ENCODE assay signal across 28 cellular contexts in genomic region chr19:18489627-18490184, GRCh38. TPM values are rescaled to one million over a fixed set of nuclear protein-coding genes. Genes with fewer than 3 reads are reported as not detected.
DNase-seq lines count a peak whose midpoint lies in the region; ATAC-seq, FAIRE-seq and TF ChIP-seq lines count a peak whose summit lies in the region.
"Had no signal": no experiment of that assay in that cellular context is flagged by ENCODE, and none has a peak within 500 bp of the region (broad histone marks: within the 10 kb centered on the region; RNA-seq: fewer than 3 reads in every experiment).

No MANE protein-coding gene starts in this region.

- H3K36me3 ChIP-seq in GM23338 (ENCODE audit: insufficient read depth), result no peaks in the 10 kb centered on the region
- no peaks in the 10 kb centered on the region for H3K36me3 ChIP-seq in SK-N-SH (replicated peaks in 1 of 2; ENCODE audit: control insufficient read depth in 1 of 2, insufficient read depth in 2 of 2, low read length in 1 of 2)
- H3K36me3 ChIP-seq: brain microvascular endothelial cell, neural progenitor cell, tibial nerve had no signal

- peaks cover 9% of the 10 kb centered on the region for H3K27me3 Mint-ChIP-seq in GM23338 (ENCODE audit: insufficient read depth, low read depth, poor library complexity)
- H3K27me3 Mint-ChIP-seq in natural killer cell treated with Interleukin-12 subunit alpha and Interleukin-12 subunit beta and Interleukin-15 and Interleukin-18, amount 100 ng/mL, for 72 hours, result no peaks in the 10 kb centered on the region
- H3K27me3 Mint-ChIP-seq: activated CD8-positive, alpha-beta T cell treated with anti-CD3 and anti-CD28 coated beads for 36 hours; CD4-positive, alpha-beta memory T cell; stimulated activated naive CD8-positive, alpha-beta T cell treated with anti-CD3 and anti-CD28 coated beads, Interleukin-15, Interleukin-2, amounts not matched to agents 100 ng/mL and 50 ng/mL, for 24 hours had no signal

- H3K9ac ChIP-seq in SK-N-SH, result no peak overlapping the region
- H3K9ac ChIP-seq: neural progenitor cell had no signal

- no peak for DNase-seq in GM23338 (ENCODE audit: low spot score)
- DNase-seq in caudate nucleus (lab: John Stamatoyannopoulos, UW), result no peak
- DNase-seq in natural killer cell treated with Interleukin-12 subunit alpha and Interleukin-12 subunit beta and Interleukin-15 and Interleukin-18, amount 100 ng/mL, for 72 hours (ENCODE audit: low spot score), result no peak
- DNase-seq in SK-N-SH, result no peak
- DNase-seq in frontal cortex (ENCODE audit: low spot score in 2 of 2), result no peak
- DNase-seq: activated CD4-positive, CD25-positive, alpha-beta regulatory T cell; activated CD8-positive, alpha-beta T cell treated with anti-CD3 and anti-CD28 coated beads for 36 hours; activated gamma-delta T cell; activated T-cell treated with anti-CD3 and anti-CD28 coated beads for 4 hours; brain microvascular endothelial cell; CD4-positive, alpha-beta memory T cell; cortex of kidney; DMS153; H9; Karpas-422; mucosa of descending colon; NCI-H1048; NCI-H510A treated with DMSO at 0.1 percent for 48 hours; stimulated activated CD4-positive, alpha-beta T cell treated with anti-CD3 and anti-CD28 coated beads, Interleukin-4, amount 100 ng/mL, for 4 hours; T1000 had no signal

- H3K4me3 ChIP-seq in GM23338, result no peak overlapping the region
- H3K4me3 ChIP-seq in SK-N-SH (ENCODE audit: low read depth in 2 of 2, low read length in 1 of 2), result no peak overlapping the region
- H3K4me3 ChIP-seq: mucosa of descending colon, neural progenitor cell, tibial nerve had no signal

- TF ChIP-seq CTCF in C4-2B (conservative IDR thresholded peaks at IDR 0.05) (no peak), GM23338 (conservative IDR thresholded peaks at IDR 0.05; ENCODE audit: low read depth in 2 of 2) (no peak), SK-N-SH (IDR thresholded peaks at IDR 0.05) (no peak)

- H3K9me2 ChIP-seq in GM23338 (ENCODE audit: insufficient read depth), result no peaks in the 10 kb centered on the region
- no peaks in the 10 kb centered on the region for H3K9me2 ChIP-seq in SK-N-SH

- CTCF ChIA-PET in SK-N-SH (lab: Yijun Ruan, JAX), result interaction anchor here (0.7 to 4.7 kb wide), 10 partner anchors 8 to 358 kb away, joined by 3 to 22 read pairs (median 8); partner anchors contain the start of genes REX1BD and UBA52

- no peak overlapping the region for H3K27ac Mint-ChIP-seq in GM23338
- H3K27ac Mint-ChIP-seq in natural killer cell treated with Interleukin-12 subunit alpha and Interleukin-12 subunit beta and Interleukin-15 and Interleukin-18, amount 100 ng/mL, for 72 hours, result peak overlapping the region in 1 of 2 donors; percentile 84
- H3K27ac Mint-ChIP-seq: activated CD8-positive, alpha-beta T cell treated with anti-CD3 and anti-CD28 coated beads for 36 hours; neural progenitor cell; stimulated activated naive CD8-positive, alpha-beta T cell treated with anti-CD3 and anti-CD28 coated beads, Interleukin-15, Interleukin-2, amounts not matched to agents 100 ng/mL and 50 ng/mL, for 24 hours had no signal

- H3F3A ChIP-seq in GM23338 (replicated peaks; ENCODE audit: low read depth) (0 out of 2 replicates have a peak, but pooled peaks cover 7% of the 10 kb centered on the region), SK-N-SH (replicated peaks; ENCODE audit: insufficient read depth) (no peaks in the 10 kb centered on the region)

- TF ChIP-seq RAD21 in SK-N-SH (IDR thresholded peaks at IDR 0.05; ENCODE audit: low read length), result no peak

- H3K4me1 ChIP-seq in GM23338 (ENCODE audit: insufficient read depth) (no peaks in the 10 kb centered on the region; the same call in 1 of the 2 replicates), SK-N-SH (ENCODE audit: control insufficient read depth in 1 of 2, insufficient read depth in 2 of 2, low read depth in 1 of 2, low read length in 1 of 2) (peaks cover 14 to 57% of the 10 kb centered on the region in 2 experiments; a peak in 2 of 4 replicates)
- H3K4me1 ChIP-seq: neural progenitor cell had no signal

- H3K9me3 ChIP-seq in SK-N-SH, result no peaks in the 10 kb centered on the region
- H3K9me3 ChIP-seq: mucosa of descending colon, tibial nerve had no signal

- no peak for ATAC-seq in GM23338
- ATAC-seq in natural killer cell treated with Interleukin-12 subunit alpha and Interleukin-12 subunit beta and Interleukin-15 and Interleukin-18, amount 100 ng/mL, for 72 hours, result no peak
- no peak for ATAC-seq in GM21529 (IDR thresholded peaks at IDR 0.05; ENCODE audit: unreplicated experiment)
- ATAC-seq in HG03469 (IDR thresholded peaks at IDR 0.05; ENCODE audit: unreplicated experiment), result no peak
- ATAC-seq: activated CD8-positive, alpha-beta T cell treated with anti-CD3 and anti-CD28 coated beads for 36 hours; mucosa of descending colon had no signal

- peaks cover 41% of the 10 kb centered on the region for H3K4me1 Mint-ChIP-seq in GM23338
- peaks cover 58 to 77% of the 10 kb centered on the region in 2 donors for H3K4me1 Mint-ChIP-seq in natural killer cell treated with Interleukin-12 subunit alpha and Interleukin-12 subunit beta and Interleukin-15 and Interleukin-18, amount 100 ng/mL, for 72 hours (ENCODE audit: low read depth in 2 of 2)

- POLR2A ChIA-PET in SK-N-SH (lab: Yijun Ruan, JAX), result interaction anchor here (1.9 kb wide), 1 partner anchor 82 kb away, joined by 10 read pairs; the partner anchor contains the start of gene UBA52

- no peak overlapping the region; the same call in 2 of the 3 replicates for H3K4me3 Mint-ChIP-seq in GM23338
- peak overlapping the region; percentile 57 for H3K4me3 Mint-ChIP-seq in natural killer cell treated with Interleukin-12 subunit alpha and Interleukin-12 subunit beta and Interleukin-15 and Interleukin-18, amount 100 ng/mL, for 72 hours
- H3K4me3 Mint-ChIP-seq: activated CD8-positive, alpha-beta T cell treated with anti-CD3 and anti-CD28 coated beads for 36 hours; H9; neural progenitor cell; stimulated activated naive CD8-positive, alpha-beta T cell treated with anti-CD3 and anti-CD28 coated beads, Interleukin-15, Interleukin-2, amounts not matched to agents 100 ng/mL and 50 ng/mL, for 24 hours had no signal

- no peaks in the 10 kb centered on the region for H3K9me3 Mint-ChIP-seq in GM23338
- no peaks in the 10 kb centered on the region for H3K9me3 Mint-ChIP-seq in natural killer cell treated with Interleukin-12 subunit alpha and Interleukin-12 subunit beta and Interleukin-15 and Interleukin-18, amount 100 ng/mL, for 72 hours
- H3K9me3 Mint-ChIP-seq: activated CD8-positive, alpha-beta T cell treated with anti-CD3 and anti-CD28 coated beads for 36 hours; CD4-positive, alpha-beta memory T cell; H9; neural progenitor cell; stimulated activated naive CD8-positive, alpha-beta T cell treated with anti-CD3 and anti-CD28 coated beads, Interleukin-15, Interleukin-2, amounts not matched to agents 100 ng/mL and 50 ng/mL, for 24 hours had no signal

- WGBS in SK-N-SH (ENCODE audit: low lambda C conversion rate), result 100% methylated on average over 3 of the region's 14 CpGs

- H2AFZ ChIP-seq in GM23338, result no peak overlapping the region
- H2AFZ ChIP-seq in SK-N-SH (ENCODE audit: low read depth), result no peak overlapping the region
- H2AFZ ChIP-seq: neural progenitor cell had no signal

- H3K4me2 ChIP-seq in GM23338 (no peak overlapping the region), SK-N-SH (no peak overlapping the region)
- H3K4me2 ChIP-seq: neural progenitor cell had no signal

- no peaks in the 10 kb centered on the region for H3K36me3 Mint-ChIP-seq in GM23338 (ENCODE audit: low read depth)
- no peaks in the 10 kb centered on the region for H3K36me3 Mint-ChIP-seq in natural killer cell treated with Interleukin-12 subunit alpha and Interleukin-12 subunit beta and Interleukin-15 and Interleukin-18, amount 100 ng/mL, for 72 hours

- FAIRE-seq in frontal cortex (lab: Jason Lieb, UNC), result no peak
- FAIRE-seq: G401.6, GM18507 had no signal

- H3K79me2 ChIP-seq in GM23338 (replicated peaks; ENCODE audit: insufficient read depth) (peaks cover 52% of the 10 kb centered on the region), SK-N-SH (ENCODE audit: insufficient read depth) (peaks cover 87% of the 10 kb centered on the region)

- TF ChIP-seq EP300 in SK-N-SH (IDR thresholded peaks at IDR 0.05; ENCODE audit: borderline replicate concordance in 1 of 2, low read depth in 1 of 2, low read length in 1 of 2), result no peak

- H3K27ac ChIP-seq in C4-2B (peak overlapping the region; percentile 67), GM23338 (ENCODE audit: low read depth) (0 out of 2 replicates have a peak overlapping the region, but pooled peaks have one; percentile 3), caudate nucleus (ENCODE audit: low read depth, low read length) (peak overlapping the region; percentile 96), SK-N-SH (ENCODE audit: low read depth in 2 of 2, low read length in 1 of 2) (no peak overlapping the region)
- H3K27ac ChIP-seq: brain microvascular endothelial cell, neural progenitor cell, tibial nerve had no signal

- H4K20me1 ChIP-seq in GM23338 (replicated peaks; ENCODE audit: insufficient read depth) (peaks cover 46% of the 10 kb centered on the region), SK-N-SH (ENCODE audit: insufficient read depth) (peaks cover 95% of the 10 kb centered on the region)

- H3K27me3 ChIP-seq in GM23338 (ENCODE audit: insufficient read depth) (no peaks in the 10 kb centered on the region), SK-N-SH (ENCODE audit: insufficient read depth) (no peaks in the 10 kb centered on the region)
- H3K27me3 ChIP-seq: brain microvascular endothelial cell, neural progenitor cell, tibial nerve had no signal

RNA-seq across cellular contexts. Expression of gene ELL, which starts 32.2 kb away (rescaled TPM):
- 16.2 and 20.1 TPM in 2 replicates for total RNA-seq in GM23338 (2014; rRNA removed; shearing (Covaris generic))
- polyA plus RNA-seq in GM23338 (2016; fragmentation: Nextera tagmentation; extraction: Ambion mirVana), result 9.1 and 11.3 TPM in 2 replicates
- total RNA-seq in natural killer cell treated with Interleukin-12 subunit alpha and Interleukin-12 subunit beta and Interleukin-15 and Interleukin-18, amount 100 ng/mL, for 72 hours, result 10 to 100 TPM; 52.3 to 75.2 TPM
- polyA plus RNA-seq in SK-N-SH (2012; rRNA removed), result 3.6 and 7.4 TPM in 2 replicates
- polyA plus RNA-seq in SK-N-SH (2012; cell fraction: cytosol; rRNA removed), result 2.6 and 4.0 TPM in 2 replicates
- 13.5 and 16.6 TPM in 2 replicates for polyA plus RNA-seq in SK-N-SH (2012; cell fraction: nucleus; rRNA removed)
- 7.7 TPM for total RNA-seq in frontal cortex

RNA-seq across cellular contexts. Expression of gene ISYNA1, which starts 51.8 kb away (rescaled TPM):
- 199 and 208 TPM in 2 replicates for total RNA-seq in GM23338 (2014; rRNA removed; shearing (Covaris generic))
- polyA plus RNA-seq in GM23338 (2016; fragmentation: Nextera tagmentation; extraction: Ambion mirVana) (191 and 217 TPM in 2 replicates), SK-N-SH (2012; rRNA removed) (48.0 and 49.4 TPM in 2 replicates)
- 10 to 100 TPM; 19.0 to 25.6 TPM for total RNA-seq in natural killer cell treated with Interleukin-12 subunit alpha and Interleukin-12 subunit beta and Interleukin-15 and Interleukin-18, amount 100 ng/mL, for 72 hours
- 10.9 and 17.3 TPM in 2 replicates for polyA plus RNA-seq in SK-N-SH (2012; cell fraction: cytosol; rRNA removed)
- 216 and 280 TPM in 2 replicates for polyA plus RNA-seq in SK-N-SH (2012; cell fraction: nucleus; rRNA removed)
- 62.8 TPM for total RNA-seq in frontal cortex

RNA-seq across cellular contexts. Expression of gene FKBP8, which starts 53.7 kb away (rescaled TPM):
- total RNA-seq in GM23338 (2014; rRNA removed; shearing (Covaris generic)), result 291 and 367 TPM in 2 replicates
- 158 and 164 TPM in 2 replicates for polyA plus RNA-seq in GM23338 (2016; fragmentation: Nextera tagmentation; extraction: Ambion mirVana)
- total RNA-seq in natural killer cell treated with Interleukin-12 subunit alpha and Interleukin-12 subunit beta and Interleukin-15 and Interleukin-18, amount 100 ng/mL, for 72 hours, result 100 to 1,000 TPM; 199 to 208 TPM
- polyA plus RNA-seq in SK-N-SH (2012; rRNA removed), result 227 and 273 TPM in 2 replicates
- 115 and 179 TPM in 2 replicates for polyA plus RNA-seq in SK-N-SH (2012; cell fraction: cytosol; rRNA removed)
- 311 and 413 TPM in 2 replicates for polyA plus RNA-seq in SK-N-SH (2012; cell fraction: nucleus; rRNA removed)
- 178 TPM for total RNA-seq in frontal cortex

Comparison
In these comparisons a context has a peak if more than half of its experiments do, and no peak if none do; other contexts are left out.
1. H3K27ac ChIP-seq: peak in C4-2B (single experiment), GM23338 (single experiment) and caudate nucleus (single experiment); none in SK-N-SH (0 of 2).